In the genomic region with DNA sequence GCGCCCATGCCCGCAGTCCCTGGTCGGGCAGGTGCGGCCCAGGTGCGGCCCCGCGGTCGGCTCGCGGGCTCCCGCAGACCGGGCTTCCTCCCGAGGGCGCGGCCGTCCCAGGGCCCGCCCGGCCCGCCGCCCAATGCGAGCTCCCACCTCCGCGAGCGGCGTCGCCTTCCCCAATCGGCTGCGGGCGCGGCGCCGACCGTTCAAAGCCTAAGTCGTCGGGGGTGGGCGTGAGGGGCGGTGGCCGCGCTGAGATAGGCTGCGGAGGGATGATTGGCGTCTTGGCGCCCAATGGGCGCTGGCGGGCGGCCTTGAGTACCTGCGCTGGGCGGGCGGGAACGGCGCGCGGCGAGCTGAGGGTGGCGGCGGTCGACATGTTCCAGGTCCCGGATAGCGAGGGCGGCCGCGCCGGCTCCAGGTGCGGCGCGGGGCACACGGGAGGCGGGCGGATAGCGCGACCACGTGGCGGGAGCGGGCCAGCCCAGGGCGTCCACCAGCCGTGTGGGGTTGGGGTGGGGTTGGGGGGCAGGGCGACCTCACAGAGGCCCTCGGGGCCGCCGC, we compare ENCODE assay signal across 8 cellular contexts. TPM values are rescaled to one million over a fixed set of nuclear protein-coding genes. Genes with fewer than 3 reads are reported as not detected.
DNase-seq lines count a peak whose midpoint lies in the region; ATAC-seq, FAIRE-seq and TF ChIP-seq lines count a peak whose summit lies in the region.

A gene with protein sequence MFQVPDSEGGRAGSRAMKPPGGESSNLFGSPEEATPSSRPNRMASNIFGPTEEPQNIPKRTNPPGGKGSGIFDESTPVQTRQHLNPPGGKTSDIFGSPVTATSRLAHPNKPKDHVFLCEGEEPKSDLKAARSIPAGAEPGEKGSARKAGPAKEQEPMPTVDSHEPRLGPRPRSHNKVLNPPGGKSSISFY (plus strand): TSS at position 338 of the 558 bp plus-strand sequence. CDS start 34 bp downstream, at position 372.

- H3K4me1 ChIP-seq in keratinocyte (ENCODE audit: control insufficient read depth, extremely low read depth, insufficient read depth, low read length), result peaks cover 33% of the 10 kb centered on the region

- H3K9me1 ChIP-seq in keratinocyte (ENCODE audit: control insufficient read depth, extremely low read depth, insufficient read depth, low read length), result no peaks in the 10 kb centered on the region

- H3K27ac Mint-ChIP-seq in central memory CD8-positive, alpha-beta T cell (ENCODE audit: low read depth), result peak within 1 kb of the TSS; percentile 55

- no peaks in the 10 kb centered on the region for H3K9me3 ChIP-seq in keratinocyte (ENCODE audit: control insufficient read depth, low read depth, low read length)

- H3K9me3 Mint-ChIP-seq in central memory CD8-positive, alpha-beta T cell, result no peaks in the 10 kb centered on the region

- no peak for FAIRE-seq in keratinocyte (lab: Jason Lieb, UNC)

- H3K4me2 ChIP-seq in keratinocyte (ENCODE audit: control insufficient read depth, extremely low read depth, insufficient read depth, low read depth, low read length), result peak within 1 kb of the TSS; percentile 97

- ATAC-seq in GM19025 (IDR thresholded peaks at IDR 0.05; ENCODE audit: low read depth, unreplicated experiment) (peak; percentile 96), HG03342 (IDR thresholded peaks at IDR 0.05; ENCODE audit: unreplicated experiment) (peak; percentile 86)
- ATAC-seq in central memory CD8-positive, alpha-beta T cell (replicated peaks; ENCODE audit: extremely low read depth, poor library complexity, severe bottlenecking), result peak; percentile 99

- H3K9ac ChIP-seq in keratinocyte (ENCODE audit: control insufficient read depth, extremely low read depth, insufficient read depth, low read length), result peak within 1 kb of the TSS; percentile 96

- TF ChIP-seq CTCF in AG09309 (IDR thresholded peaks at IDR 0.05; ENCODE audit: control insufficient read depth, insufficient read depth, low read depth, low read length, missing control alignments), result no peak
- TF ChIP-seq CTCF in keratinocyte (optimal IDR thresholded peaks at IDR 0.05 in 1 of 3, IDR thresholded peaks at IDR 0.05 in 1 of 3, conservative IDR thresholded peaks at IDR 0.05 in 1 of 3; ENCODE audit: extremely low read depth in 1 of 3, insufficient read depth in 2 of 3, low read length in 3 of 3), result no peak

- peaks cover 15 to 28% of the 10 kb centered on the region in 2 experiments for H3K36me3 ChIP-seq in keratinocyte (ENCODE audit: control insufficient read depth in 2 of 2, extremely low read depth in 1 of 2, insufficient read depth in 2 of 2, low read length in 2 of 2)

- H3K27ac ChIP-seq in keratinocyte (ENCODE audit: control insufficient read depth, insufficient read depth, low read length), result peak within 1 kb of the TSS; percentile 95

- dilution Hi-C loops in keratinocyte (cut with MboI; ENCODE audit: extremely low pct_ligation_motif_present, low sequenced_read_pairs), result no loop called here

- peak within 1 kb of the TSS; percentile 84 for H3K4me3 Mint-ChIP-seq in central memory CD8-positive, alpha-beta T cell

- H3K27me3 Mint-ChIP-seq in central memory CD8-positive, alpha-beta T cell, result no peaks in the 10 kb centered on the region

- H4K20me1 ChIP-seq in keratinocyte (ENCODE audit: control insufficient read depth, extremely low read depth, insufficient read depth, low read length), result peaks cover 3% of the 10 kb centered on the region

- peak within 1 kb of the TSS; percentile 22 for H2AFZ ChIP-seq in keratinocyte (ENCODE audit: control insufficient read depth, low read length)

- peaks cover 26% of the 10 kb centered on the region for H3K4me1 Mint-ChIP-seq in central memory CD8-positive, alpha-beta T cell

- peaks cover 6% of the 10 kb centered on the region for H3K36me3 Mint-ChIP-seq in central memory CD8-positive, alpha-beta T cell (ENCODE audit: insufficient read depth)

- DNase-seq in AG09309 (ENCODE audit: low read depth), result peak; percentile 71
- DNase-seq in NCI-H446 (lab: John Stamatoyannopoulos, UW), result peak; percentile 93 to 98
- DNase-seq in activated CD4-positive, CD25-positive, alpha-beta regulatory T cell treated with anti-CD3 and anti-CD28 coated beads, Interleukin-2, amount 50 U/mL, for 16 hours (ENCODE audit: low read depth, low spot score), result peak; percentile 91
- peak; percentile 84 to 90 for DNase-seq in central memory CD8-positive, alpha-beta T cell (ENCODE audit: low spot score in 2 of 2)
- peak; percentile 80 for DNase-seq in keratinocyte (ENCODE audit: low read depth, low spot score)
- peak; percentile 90 to 93 for DNase-seq in stimulated activated CD4-positive, alpha-beta T cell treated with anti-CD3 and anti-CD28 coated beads, Interleukin-15, amount 100 ng/mL, for 1 hour (ENCODE audit: low read depth in 1 of 2, low spot score in 1 of 2)

- peaks cover 45% of the 10 kb centered on the region for H3K79me2 ChIP-seq in keratinocyte (ENCODE audit: control insufficient read depth, insufficient read depth, low read length)

- no peaks in the 10 kb centered on the region for H3K27me3 ChIP-seq in keratinocyte (ENCODE audit: control insufficient read depth, extremely low read depth, insufficient read depth, low read length)

- H3K4me3 ChIP-seq in AG09309 (ENCODE audit: control insufficient read depth, low read depth, low read length), result peak within 1 kb of the TSS; percentile 80
- peak within 1 kb of the TSS; percentile 85 to 95 (median 87) for H3K4me3 ChIP-seq in keratinocyte (ENCODE audit: control insufficient read depth in 2 of 3, extremely low read depth in 1 of 3, insufficient read depth in 2 of 3, low read depth in 1 of 3, low read length in 3 of 3)

RNA-seq across cellular contexts. Expression of the gene that starts here (rescaled TPM):
- 108 to 198 TPM (median 166 TPM) in 3 replicates for polyA plus RNA-seq in keratinocyte
- 134 TPM for polyA plus RNA-seq in keratinocyte (2011; ENCODE audit: low read depth)
- polyA plus RNA-seq in keratinocyte (2011; cell fraction: cytosol; rRNA removed), result 92.6 and 124 TPM in 2 replicates
- 76.0 and 90.7 TPM in 2 replicates for polyA plus RNA-seq in keratinocyte (2011; cell fraction: nucleus; rRNA removed)
- polyA plus RNA-seq in keratinocyte (2012; ENCODE audit: low replicate concordance), result 46.4 and 131 TPM in 2 replicates
- 67.2 to 91.0 TPM (median 76.4 TPM) in 3 replicates for polyA minus RNA-seq in keratinocyte
- polyA minus RNA-seq in keratinocyte (2011; cell fraction: cytosol; rRNA and poly(A)+ RNA removed), result 88.4 TPM
- 33.7 and 62.7 TPM in 2 replicates for polyA minus RNA-seq in keratinocyte (2011; cell fraction: nucleus; rRNA and poly(A)+ RNA removed)

Comparison
In these comparisons a context has a peak if more than half of its experiments do, and no peak if none do; other contexts are left out.
1. Peak in every context shown above with its lines: DNase-seq, ATAC-seq, H3K4me3 ChIP-seq and H3K27ac ChIP-seq.